In the genomic region with DNA sequence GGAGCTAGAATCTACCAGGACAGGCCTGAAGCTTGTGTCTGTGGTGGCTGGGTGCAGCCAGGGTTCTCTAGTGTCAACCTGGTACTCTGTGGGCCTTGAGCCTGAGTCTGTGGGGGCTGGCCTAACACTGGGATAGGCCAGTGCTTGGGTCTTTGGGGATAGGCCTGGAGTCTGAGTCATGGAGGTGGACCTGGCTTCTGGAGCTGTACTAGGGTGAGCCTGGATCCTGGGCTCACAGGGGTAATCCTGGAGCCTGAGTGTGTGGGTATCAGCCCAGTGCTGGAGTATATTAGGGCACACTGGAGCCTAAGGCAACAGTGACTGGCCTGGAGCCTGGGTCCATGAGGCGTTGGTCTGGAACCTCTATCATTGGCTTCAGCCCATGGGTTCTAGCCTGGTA, we compare ENCODE assay signal across 21 cellular contexts.
"Had no signal": no experiment of that assay in that cellular context is flagged by ENCODE, and none has a peak within 500 bp of the region (broad histone marks: within the 10 kb centered on the region; RNA-seq: fewer than 3 reads in every experiment).

No MANE protein-coding gene starts in this region.

- H3K27ac ChIP-seq: RWPE1 had no signal

- H3K9me3 ChIP-seq: MG63 had no signal

- H3K9ac ChIP-seq: SK-N-SH had no signal

- H3K36me3 ChIP-seq: MG63 had no signal

- DNase-seq: IMR-90, Karpas-422, KG1, MG63, NCI-H1092, NCI-H1105 treated with DMSO at 0.1 percent for 48 hours, NCI-H1417 treated with DMSO at 0.1 percent for 48 hours, NCI-H146, NCI-H1694 treated with DMSO at 0.1 percent for 48 hours, NCI-H1930, NCI-H2081, NCI-H2107, NCI-H2227 treated with DMSO at 0.1 percent for 48 hours, NCI-H524, NCI-H526 treated with DMSO at 0.1 percent for 48 hours, NCI-H748 treated with DMSO at 0.1 percent for 48 hours, PC-3, SHP77, SK-N-SH had no signal

- H3K27me3 ChIP-seq: MG63 had no signal

- H3K4me3 ChIP-seq: MG63 had no signal

- ATAC-seq: Panc1, PC-3 had no signal
